ENCODE assay signal across 9 cellular contexts in the genomic region with DNA sequence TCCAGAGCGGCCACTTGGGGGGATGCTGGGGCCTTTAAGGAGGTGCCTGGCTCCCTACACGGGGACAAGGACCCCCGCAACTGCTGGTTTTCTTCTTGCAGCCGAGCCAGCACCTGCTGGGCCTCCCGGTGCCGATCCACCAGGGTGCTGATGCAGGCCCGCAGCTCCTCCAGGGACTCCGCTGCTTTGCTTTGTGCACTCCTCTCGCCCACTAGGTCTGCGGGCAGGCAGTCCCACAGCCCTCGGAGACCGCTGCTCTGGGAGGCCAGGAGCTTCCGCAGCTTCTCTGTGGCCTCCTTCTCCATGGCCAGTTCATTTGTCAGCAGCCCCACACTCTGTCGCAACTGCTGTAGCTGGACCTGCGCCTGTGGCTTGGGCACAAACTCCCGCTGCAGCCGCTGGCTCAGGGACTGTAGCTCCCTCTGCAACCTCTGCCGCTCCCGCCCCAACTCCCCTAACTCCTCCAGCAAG. TPM values are rescaled to one million over a fixed set of nuclear protein-coding genes. Genes with fewer than 3 reads are reported as not detected.
A peak's percentile ranks its signal among the peaks of the same experiment; 100 is the strongest.
DNase-seq lines count a peak whose midpoint lies in the region; ATAC-seq and TF ChIP-seq lines count a peak whose summit lies in the region.
"Had no signal": no experiment of that assay in that cellular context is flagged by ENCODE, and none has a peak within 500 bp of the region (broad histone marks: within the 10 kb centered on the region; RNA-seq: fewer than 3 reads in every experiment).

No MANE protein-coding gene starts in this region.

- H3K36me3 ChIP-seq in muscle layer of duodenum (ENCODE audit: control insufficient read depth in 1 of 2, insufficient read depth in 2 of 2, low read length in 2 of 2) = no peaks in the 10 kb centered on the region
- no peaks in the 10 kb centered on the region for H3K36me3 ChIP-seq in vagina

- ATAC-seq in esophagus mucosa (peak; percentile 48), GM19467 (IDR thresholded peaks at IDR 0.05; ENCODE audit: unreplicated experiment) (no peak)

- no peaks in the 10 kb centered on the region for H3K36me3 Mint-ChIP-seq in activated naive CD4-positive, alpha-beta T cell treated with anti-CD3 and anti-CD28 coated beads, Interleukin-2, amount 50 U/mL, for 24 hours

- H3K4me3 Mint-ChIP-seq in activated naive CD4-positive, alpha-beta T cell treated with anti-CD3 and anti-CD28 coated beads, Interleukin-2, amount 50 U/mL, for 24 hours = peak overlapping the region; percentile 80

- H3K27me3 Mint-ChIP-seq in activated naive CD4-positive, alpha-beta T cell treated with anti-CD3 and anti-CD28 coated beads, Interleukin-2, amount 50 U/mL, for 24 hours = no peaks in the 10 kb centered on the region

- H3K27me3 ChIP-seq in muscle layer of duodenum (ENCODE audit: low read depth, low read length) (no peaks in the 10 kb centered on the region), vagina (no peaks in the 10 kb centered on the region)

- TF ChIP-seq POLR2A in vagina (IDR thresholded peaks at IDR 0.05) = peak in 1 of 2 donors; percentile 47

- peak overlapping the region; percentile 68 to 70 for H3K4me3 ChIP-seq in muscle layer of duodenum (ENCODE audit: low read depth in 1 of 2, low read length in 2 of 2)
- peak overlapping the region; percentile 50 to 61 for H3K4me3 ChIP-seq in vagina

- H3K4me1 Mint-ChIP-seq in activated naive CD4-positive, alpha-beta T cell treated with anti-CD3 and anti-CD28 coated beads, Interleukin-2, amount 50 U/mL, for 24 hours = peaks cover 18% of the 10 kb centered on the region

- intact Hi-C loops in vagina (cut with DNase I) = no loop called here

- H3K9me3 ChIP-seq in muscle layer of duodenum (ENCODE audit: control insufficient read depth in 1 of 2, low read length in 2 of 2) = no peaks in the 10 kb centered on the region
- H3K9me3 ChIP-seq in vagina = no peaks in the 10 kb centered on the region

- H3K9me3 Mint-ChIP-seq in activated naive CD4-positive, alpha-beta T cell treated with anti-CD3 and anti-CD28 coated beads, Interleukin-2, amount 50 U/mL, for 24 hours = no peaks in the 10 kb centered on the region

- H3K27ac Mint-ChIP-seq in activated naive CD4-positive, alpha-beta T cell treated with anti-CD3 and anti-CD28 coated beads, Interleukin-2, amount 50 U/mL, for 24 hours = no peak overlapping the region

- TF ChIP-seq CTCF in vagina (IDR thresholded peaks at IDR 0.05) = no peak

- H3K27ac ChIP-seq in muscle layer of duodenum (ENCODE audit: low read length) (peak overlapping the region; percentile 63), vagina (peak overlapping the region; percentile 84)

- H3K4me1 ChIP-seq in muscle layer of duodenum (ENCODE audit: control insufficient read depth in 1 of 2, insufficient read depth in 2 of 2, low read length in 2 of 2) = peaks cover 0 to 14% of the 10 kb centered on the region in 2 donors
- H3K4me1 ChIP-seq in vagina = peaks cover 17% of the 10 kb centered on the region

- no peak for DNase-seq in activated naive CD4-positive, alpha-beta T cell treated with Interleukin-2 at 50 U/mL for 16 hours
- DNase-seq in vagina (ENCODE audit: extremely low spot score in 2 of 2) (peak in 1 of 2 donors; percentile 91), hepatic stellate cell (ENCODE audit: low spot score) (no peak), OCI-M1 (lab: John Stamatoyannopoulos, UW) (no peak)
- DNase-seq: activated gamma-delta T cell had no signal

RNA-seq across cellular contexts. Expression of gene ANKRD35, which starts 13.2 kb away (rescaled TPM):
- total RNA-seq in esophagus mucosa (13.7 TPM), vagina (17.9 TPM)

RNA-seq across cellular contexts. Expression of gene PIAS3, which starts 13.6 kb away (rescaled TPM):
- total RNA-seq in esophagus mucosa = 39.5 TPM
- total RNA-seq in vagina = 40.5 TPM

RNA-seq across cellular contexts. Expression of gene NUDT17, which starts 27.0 kb away (rescaled TPM):
- 1.7 TPM for total RNA-seq in esophagus mucosa
- 2.5 TPM for total RNA-seq in vagina

RNA-seq across cellular contexts. Expression of gene ITGA10, which starts 37.4 kb away (rescaled TPM):
- total RNA-seq in esophagus mucosa (0.76 TPM), vagina (6.1 TPM)

RNA-seq across cellular contexts. Expression of gene PEX11B, which starts 46.1 kb away (rescaled TPM):
- total RNA-seq in esophagus mucosa (31.6 TPM), vagina (23.6 TPM)
